In genomic region chr4:141658316-141658715, GRCh38 we compare ENCODE assay signal across 14 cellular contexts. TPM values are rescaled to one million over a fixed set of nuclear protein-coding genes. Genes with fewer than 3 reads are reported as not detected.
DNase-seq lines count a peak whose midpoint lies in the region; ATAC-seq and TF ChIP-seq lines count a peak whose summit lies in the region.
"Had no signal": no experiment of that assay in that cellular context is flagged by ENCODE, and none has a peak within 500 bp of the region (broad histone marks: within the 10 kb centered on the region; RNA-seq: fewer than 3 reads in every experiment).

No MANE protein-coding gene starts in this region.

- H3K36me3 ChIP-seq in DND-41 (ENCODE audit: insufficient read depth, low read length), result no peaks in the 10 kb centered on the region
- H3K36me3 ChIP-seq: esophagus squamous epithelium, suprapubic skin had no signal

- H3K4me3 ChIP-seq in DND-41 (ENCODE audit: low read depth in 1 of 2, low read length in 2 of 2), result no peak overlapping the region
- H3K4me3 ChIP-seq: ascending aorta, esophagus squamous epithelium, suprapubic skin had no signal

- no peaks in the 10 kb centered on the region for H3K27me3 ChIP-seq in DND-41 (ENCODE audit: insufficient read depth, low read length, poor library complexity)
- H3K27me3 ChIP-seq: ascending aorta, esophagus squamous epithelium, suprapubic skin had no signal

- no peak for DNase-seq in DND-41
- no peak for DNase-seq in Right ventricle myocardium inferior (ENCODE audit: missing footprints)
- no peak for DNase-seq in LoVo (ENCODE audit: low spot score)
- DNase-seq in activated CD4-positive, alpha-beta T cell treated with anti-CD3 and anti-CD28 coated beads, Interleukin-2, amount 50 U/mL, for 48 hours, result no peak
- DNase-seq: activated effector memory CD4-positive, alpha-beta T cell treated with anti-CD3 and anti-CD28 coated beads, Interleukin-2, amount 50 U/mL, for 16 hours; esophagus squamous epithelium; left colon; Right ventricle myocardium superior had no signal

- no peaks in the 10 kb centered on the region for H3K4me1 ChIP-seq in DND-41 (ENCODE audit: insufficient read depth, low read length)

- H2AFZ ChIP-seq in DND-41 (ENCODE audit: low read depth, low read length), result no peak overlapping the region

- 0 out of 3 replicates have a peak, but pooled peaks have one; percentile 35 for ATAC-seq in DND-41 (ENCODE audit: insufficient read depth, low read depth)
- peak; percentile 44 for ATAC-seq in GM19372 (IDR thresholded peaks at IDR 0.05; ENCODE audit: low read depth, unreplicated experiment)
- peak; percentile 43 for ATAC-seq in HG02678 (IDR thresholded peaks at IDR 0.05; ENCODE audit: unreplicated experiment)
- peak; percentile 38 for ATAC-seq in HG03457 (IDR thresholded peaks at IDR 0.05; ENCODE audit: unreplicated experiment)
- ATAC-seq in Right ventricle myocardium inferior, result no peak
- no peak for ATAC-seq in GM19467 (IDR thresholded peaks at IDR 0.05; ENCODE audit: unreplicated experiment)
- ATAC-seq: left colon had no signal

- H3K27ac ChIP-seq in DND-41 (ENCODE audit: low read length), result no peak overlapping the region
- H3K27ac ChIP-seq: ascending aorta, esophagus squamous epithelium, suprapubic skin had no signal

- TF ChIP-seq CTCF in DND-41 (IDR thresholded peaks at IDR 0.05; ENCODE audit: borderline replicate concordance, extremely low read depth, low read length, poor library complexity, severe bottlenecking), result no peak

- no peaks in the 10 kb centered on the region for H4K20me1 ChIP-seq in DND-41 (ENCODE audit: insufficient read depth, low read length)

- intact Hi-C loops in Right ventricle myocardium inferior (cut with DNase I), result no loop called here

- no peaks in the 10 kb centered on the region for H3K9me3 ChIP-seq in DND-41 (ENCODE audit: insufficient read depth, low read length, severe bottlenecking)
- H3K9me3 ChIP-seq: ascending aorta, esophagus squamous epithelium, suprapubic skin had no signal

- no peaks in the 10 kb centered on the region for H3K79me2 ChIP-seq in DND-41 (ENCODE audit: insufficient read depth, low read length)

- H3K9ac ChIP-seq in DND-41 (ENCODE audit: low read depth, low read length), result no peak overlapping the region

- H3K4me2 ChIP-seq in DND-41 (ENCODE audit: insufficient read depth, low read length), result no peak overlapping the region

RNA-seq across cellular contexts. Expression of gene IL15, which starts 21.9 kb away (rescaled TPM):
- total RNA-seq in Right ventricle myocardium inferior, result 1.6 TPM

Comparison
In these comparisons a context has a peak if more than half of its experiments do, and no peak if none do; other contexts are left out.
1. ATAC-seq: peak in DND-41 (single experiment), GM19372 (single experiment), HG02678 (single experiment) and HG03457 (single experiment); none in Right ventricle myocardium inferior (single experiment) and GM19467 (single experiment).